In the genomic region with DNA sequence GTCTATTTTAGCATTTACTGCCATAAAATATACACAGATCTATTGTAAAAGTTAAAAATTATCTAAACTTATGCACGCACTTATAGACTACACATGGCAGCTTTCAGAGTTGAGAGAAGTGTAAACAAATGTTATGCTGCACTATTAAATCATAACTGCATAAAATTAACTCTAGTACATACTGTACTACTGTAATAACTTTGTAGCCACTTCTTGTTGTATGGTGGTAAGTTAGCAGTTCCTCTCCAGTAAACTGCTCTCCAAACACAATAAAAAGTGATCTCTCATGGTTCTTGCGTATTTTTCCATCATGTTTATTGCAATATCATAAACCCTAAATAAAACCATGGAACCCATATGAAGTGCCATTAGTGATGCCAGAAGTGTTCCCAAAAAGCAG, we compare ENCODE assay signal across 20 cellular contexts. TPM values are rescaled to one million over a fixed set of nuclear protein-coding genes. Genes with fewer than 3 reads are reported as not detected.
DNase-seq lines count a peak whose midpoint lies in the region; ATAC-seq and TF ChIP-seq lines count a peak whose summit lies in the region.
"Had no signal": no experiment of that assay in that cellular context is flagged by ENCODE, and none has a peak within 500 bp of the region (broad histone marks: within the 10 kb centered on the region; RNA-seq: fewer than 3 reads in every experiment).

No MANE protein-coding gene starts in this region.

- no peak overlapping the region for H3K4me3 ChIP-seq in HEK293 (ENCODE audit: low read depth, low read length)
- H3K4me3 ChIP-seq in mucosa of rectum (ENCODE audit: low read length in 2 of 2) = no peak overlapping the region
- H3K4me3 ChIP-seq: A549, HAP-1 had no signal

- peaks cover 7% of the 10 kb centered on the region for H3K36me3 Mint-ChIP-seq in T-helper 17 cell (ENCODE audit: low read depth)
- H3K36me3 Mint-ChIP-seq in effector memory CD8-positive, alpha-beta T cell (ENCODE audit: insufficient read depth) = peaks cover 38% of the 10 kb centered on the region
- H3K36me3 Mint-ChIP-seq in activated T-cell treated with anti-CD3 and anti-CD28 coated beads, Interleukin-2, amount 50 U/mL, for 72 hours (ENCODE audit: insufficient read depth in 2 of 2) = peaks cover 0 to 6% of the 10 kb centered on the region in 2 donors

- H3K4me1 ChIP-seq in HEK293 (ENCODE audit: control insufficient read depth, insufficient read depth, low read length) = peaks cover 4% of the 10 kb centered on the region; the same call in 1 of the 2 replicates
- peaks cover 11 to 19% of the 10 kb centered on the region in 2 donors for H3K4me1 ChIP-seq in mucosa of rectum (ENCODE audit: control insufficient read depth in 2 of 2, insufficient read depth in 2 of 2, low read length in 2 of 2)
- H3K4me1 ChIP-seq: HAP-1 had no signal

- ATAC-seq in T-helper 17 cell = no peak
- ATAC-seq in effector memory CD8-positive, alpha-beta T cell (replicated peaks) = no peak
- ATAC-seq in activated T-cell treated with anti-CD3 and anti-CD28 coated beads, Interleukin-2, amount 50 U/mL, for 72 hours (replicated peaks in 1 of 2) = no peak
- ATAC-seq: A549 had no signal

- H3K4me3 Mint-ChIP-seq in T-helper 17 cell = no peak overlapping the region
- H3K4me3 Mint-ChIP-seq in effector memory CD8-positive, alpha-beta T cell = no peak overlapping the region
- H3K4me3 Mint-ChIP-seq in activated T-cell treated with anti-CD3 and anti-CD28 coated beads, Interleukin-2, amount 50 U/mL, for 72 hours = no peak overlapping the region
- H3K4me3 Mint-ChIP-seq: CD4-positive, alpha-beta memory T cell had no signal

- no peak for TF ChIP-seq CTCF in HEK293 (tag by site-specific recombination; IDR thresholded peaks at IDR 0.05)

- H3K27me3 ChIP-seq in mucosa of rectum (ENCODE audit: control insufficient read depth in 2 of 2, insufficient read depth in 2 of 2, low read length in 2 of 2) = no peaks in the 10 kb centered on the region

- no peaks in the 10 kb centered on the region for H3K27me3 Mint-ChIP-seq in T-helper 17 cell
- no peaks in the 10 kb centered on the region for H3K27me3 Mint-ChIP-seq in effector memory CD8-positive, alpha-beta T cell
- no peaks in the 10 kb centered on the region for H3K27me3 Mint-ChIP-seq in activated T-cell treated with anti-CD3 and anti-CD28 coated beads, Interleukin-2, amount 50 U/mL, for 72 hours (ENCODE audit: low read depth)
- H3K27me3 Mint-ChIP-seq: CD4-positive, alpha-beta memory T cell had no signal

- H3K36me3 ChIP-seq in HEK293 (ENCODE audit: control insufficient read depth in 2 of 2, insufficient read depth in 1 of 2, low read length in 2 of 2) (no peaks in the 10 kb centered on the region), mucosa of rectum (ENCODE audit: control insufficient read depth in 2 of 2, insufficient read depth in 2 of 2, low read length in 2 of 2) (peaks cover 12 to 17% of the 10 kb centered on the region in 2 donors)
- H3K36me3 ChIP-seq: HAP-1 had no signal

- H3K9me3 ChIP-seq in HEK293 (ENCODE audit: control insufficient read depth, insufficient read depth, low read depth, low read length) (no peaks in the 10 kb centered on the region), T-helper 17 cell (ENCODE audit: control insufficient read depth, low read length, poor library complexity, severe bottlenecking) (no peaks in the 10 kb centered on the region), mucosa of rectum (ENCODE audit: control insufficient read depth in 2 of 2, low read length in 2 of 2) (no peaks in the 10 kb centered on the region)
- H3K9me3 ChIP-seq: A549, HAP-1 had no signal

- H3K27ac Mint-ChIP-seq in T-helper 17 cell = peak overlapping the region; percentile 12
- peak overlapping the region; percentile 21 to 66 for H3K27ac Mint-ChIP-seq in effector memory CD8-positive, alpha-beta T cell
- no peak overlapping the region for H3K27ac Mint-ChIP-seq in activated T-cell treated with anti-CD3 and anti-CD28 coated beads, Interleukin-2, amount 50 U/mL, for 72 hours

- DNase-seq in T-helper 17 cell (no peak), GM03348 (ENCODE audit: low spot score) (no peak)
- DNase-seq in effector memory CD8-positive, alpha-beta T cell = no peak
- DNase-seq in activated naive CD4-positive, alpha-beta T cell treated with anti-CD3 and anti-CD28 coated beads, Interleukin-2, amount 50 U/mL, for 16 hours = no peak
- no peak for DNase-seq in activated T-cell treated with anti-CD3 and anti-CD28 coated beads, Interleukin-2, amount 50 U/mL, for 72 hours
- DNase-seq: 8988T; ACHN; C1 segment of cervical spinal cord; Calu3; CD4-positive, alpha-beta memory T cell; COR-L47; DMS53; DMS79 treated with DMSO at 0.1 percent for 48 hours; GF-D8; GOT3 had no signal

- H3K4me1 Mint-ChIP-seq in T-helper 17 cell = peaks cover 30% of the 10 kb centered on the region
- peaks cover 6 to 34% of the 10 kb centered on the region in 2 donors for H3K4me1 Mint-ChIP-seq in effector memory CD8-positive, alpha-beta T cell (ENCODE audit: low read depth in 2 of 2)
- peaks cover 13% of the 10 kb centered on the region for H3K4me1 Mint-ChIP-seq in activated T-cell treated with anti-CD3 and anti-CD28 coated beads, Interleukin-2, amount 50 U/mL, for 72 hours (ENCODE audit: low read depth)

- H3K27ac ChIP-seq in HEK293 (ENCODE audit: extremely low read depth, low read depth, low read length) (no peak overlapping the region), mucosa of rectum (ENCODE audit: low read depth in 2 of 2, low read length in 2 of 2) (peak overlapping the region; percentile 13 to 77)
- H3K27ac ChIP-seq: A549 had no signal

- POLR2A ChIA-PET in HEK293 (lab: Yijun Ruan, JAX) = interaction anchor here (1.6 kb wide), 1 partner anchor 9 kb away, joined by 3 read pairs; no protein-coding TSS in a partner anchor

- H3K9me3 Mint-ChIP-seq in effector memory CD8-positive, alpha-beta T cell = no peaks in the 10 kb centered on the region
- H3K9me3 Mint-ChIP-seq in activated T-cell treated with anti-CD3 and anti-CD28 coated beads, Interleukin-2, amount 50 U/mL, for 72 hours = peaks cover 0 to 2% of the 10 kb centered on the region in 2 donors
- H3K9me3 Mint-ChIP-seq: CD4-positive, alpha-beta memory T cell had no signal

- CTCF ChIA-PET in HEK293 (lab: Yijun Ruan, JAX) = no interaction called here

- no peak overlapping the region for H3K9ac ChIP-seq in mucosa of rectum (ENCODE audit: low read depth in 1 of 2, low read length in 2 of 2)

TF ChIP-seq in HEK293, 187 proteins besides CTCF, POLR2A, EP300 and RAD21:
- no peak for TF ChIP-seq GFI1B (tag by site-specific recombination; IDR thresholded peaks at IDR 0.05)
- TF ChIP-seq, protein P1, sequence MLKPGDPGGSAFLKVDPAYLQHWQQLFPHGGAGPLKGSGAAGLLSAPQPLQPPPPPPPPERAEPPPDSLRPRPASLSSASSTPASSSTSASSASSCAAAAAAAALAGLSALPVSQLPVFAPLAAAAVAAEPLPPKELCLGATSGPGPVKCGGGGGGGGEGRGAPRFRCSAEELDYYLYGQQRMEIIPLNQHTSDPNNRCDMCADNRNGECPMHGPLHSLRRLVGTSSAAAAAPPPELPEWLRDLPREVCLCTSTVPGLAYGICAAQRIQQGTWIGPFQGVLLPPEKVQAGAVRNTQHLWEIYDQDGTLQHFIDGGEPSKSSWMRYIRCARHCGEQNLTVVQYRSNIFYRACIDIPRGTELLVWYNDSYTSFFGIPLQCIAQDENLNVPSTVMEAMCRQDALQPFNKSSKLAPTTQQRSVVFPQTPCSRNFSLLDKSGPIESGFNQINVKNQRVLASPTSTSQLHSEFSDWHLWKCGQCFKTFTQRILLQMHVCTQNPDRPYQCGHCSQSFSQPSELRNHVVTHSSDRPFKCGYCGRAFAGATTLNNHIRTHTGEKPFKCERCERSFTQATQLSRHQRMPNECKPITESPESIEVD (tag by site-specific recombination; IDR thresholded peaks at IDR 0.05) = peak; percentile 24; the same call in 1 of the 2 replicates
TF ChIP-seq in HEK293: peak in this region for 1.

RNA-seq across cellular contexts. Expression of a gene that starts 9.6 kb away (rescaled TPM):
- total RNA-seq in T-helper 17 cell = 10 to 100 TPM; 13.9 to 14.5 TPM
- total RNA-seq in activated T-cell treated with anti-CD3 and anti-CD28 coated beads, Interleukin-2, amount 50 U/mL, for 72 hours = 10 to 100 TPM; 14.3 to 38.4 TPM
- total RNA-seq: G401 had no signal
